Comparison of ENCODE assay signal across 12 cellular contexts in the genomic region with DNA sequence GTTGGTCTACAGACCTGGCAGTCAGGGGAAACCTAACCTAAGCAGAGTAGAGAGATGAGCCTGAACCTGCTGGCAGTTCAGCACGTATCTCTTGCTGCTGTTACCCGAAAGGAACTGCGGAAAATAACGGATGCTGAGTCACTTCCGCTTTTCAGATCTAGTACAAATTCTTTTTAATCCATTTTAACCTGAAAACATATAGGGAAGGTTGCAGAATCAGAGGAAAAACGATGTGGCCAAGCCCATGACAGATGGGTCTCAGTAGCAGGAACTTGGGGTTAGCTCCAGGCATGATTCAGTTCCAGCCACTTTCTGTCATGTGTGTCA.
DNase-seq lines count a peak whose midpoint lies in the region; ATAC-seq, FAIRE-seq and TF ChIP-seq lines count a peak whose summit lies in the region.
"Had no signal": no experiment of that assay in that cellular context is flagged by ENCODE, and none has a peak within 500 bp of the region (broad histone marks: within the 10 kb centered on the region; RNA-seq: fewer than 3 reads in every experiment).

No MANE protein-coding gene starts in this region.

- H3K4me1 Mint-ChIP-seq in T-helper 17 cell (peaks cover 14% of the 10 kb centered on the region), progenitor cell of endocrine pancreas (ENCODE audit: low read depth) (no peaks in the 10 kb centered on the region)
- H3K4me1 Mint-ChIP-seq: brain had no signal

- H4K20me1 ChIP-seq in BLaER1 (no peaks in the 10 kb centered on the region), endothelial cell of umbilical vein (replicated peaks; ENCODE audit: control insufficient read depth, extremely low read depth, insufficient read depth, low read length) (no peaks in the 10 kb centered on the region)

- TF ChIP-seq CTCF in GM20000 (IDR thresholded peaks at IDR 0.05; ENCODE audit: extremely low read depth, missing control alignments), result no peak
- no peak for TF ChIP-seq CTCF in endothelial cell of umbilical vein (IDR thresholded peaks at IDR 0.05; ENCODE audit: extremely low read depth in 1 of 2, insufficient read depth in 1 of 2, low read depth in 1 of 2, low read length in 2 of 2)
- TF ChIP-seq CTCF in progenitor cell of endocrine pancreas (IDR thresholded peaks at IDR 0.05; ENCODE audit: unreplicated experiment), result no peak

- H3K27ac ChIP-seq in BLaER1 (no peak overlapping the region), endothelial cell of umbilical vein (ENCODE audit: insufficient read depth, low read depth, low read length) (no peak overlapping the region)
- H3K27ac ChIP-seq: ovary had no signal

- no TSS peak for BruUV-seq in endothelial cell of umbilical vein (replicated peaks; lab: Mats Ljungman, UMichigan)

- H2AFZ ChIP-seq in endothelial cell of umbilical vein (ENCODE audit: low read depth, low read length), result no peak overlapping the region

- H3K4me1 ChIP-seq in BLaER1, result peaks cover 9% of the 10 kb centered on the region
- peaks cover 4% of the 10 kb centered on the region for H3K4me1 ChIP-seq in endothelial cell of umbilical vein (ENCODE audit: control insufficient read depth, extremely low read depth, insufficient read depth, low read length)

- POLR2A ChIA-PET in endothelial cell of umbilical vein (lab: Charles Lee), result interaction anchor here (0.6 kb wide), 1 partner anchor 47 kb away, joined by 3 read pairs; no protein-coding TSS in a partner anchor

- CTCF ChIA-PET in endothelial cell of umbilical vein (lab: Charles Lee), result no interaction called here

- peaks cover 3% of the 10 kb centered on the region for H3K27me3 Mint-ChIP-seq in T-helper 17 cell
- H3K27me3 Mint-ChIP-seq in progenitor cell of endocrine pancreas, result no peaks in the 10 kb centered on the region
- H3K27me3 Mint-ChIP-seq: type B pancreatic cell had no signal

- H3K4me3 ChIP-seq in BLaER1, result no peak overlapping the region
- no peak overlapping the region for H3K4me3 ChIP-seq in endothelial cell of umbilical vein (replicated peaks in 1 of 3; ENCODE audit: insufficient read depth in 1 of 3, low read depth in 1 of 3, low read length in 3 of 3)
- H3K4me3 ChIP-seq: ovary had no signal

- dilution Hi-C loops in endothelial cell of umbilical vein (cut with MboI; ENCODE audit: extremely low pct_ligation_motif_present, low sequenced_read_pairs), result no loop called here

- H3K9me1 ChIP-seq in endothelial cell of umbilical vein (replicated peaks; ENCODE audit: control insufficient read depth, extremely low read depth, insufficient read depth, low read length), result no peaks in the 10 kb centered on the region

- H3K9me3 ChIP-seq in BLaER1 (0 out of 2 replicates have a peak, but pooled peaks cover 5% of the 10 kb centered on the region), T-helper 17 cell (ENCODE audit: control insufficient read depth, low read length, poor library complexity, severe bottlenecking) (no peaks in the 10 kb centered on the region), endothelial cell of umbilical vein (replicated peaks; ENCODE audit: control insufficient read depth, insufficient read depth, low read length) (no peaks in the 10 kb centered on the region)
- H3K9me3 ChIP-seq: ovary had no signal

- ATAC-seq in T-helper 17 cell (peak; percentile 57), GM21423 (IDR thresholded peaks at IDR 0.05; ENCODE audit: unreplicated experiment) (no peak)

- DNase-seq in GM20000 (ENCODE audit: low spot score) (peak; percentile 33), T-helper 17 cell (no peak), endothelial cell of umbilical vein (ENCODE audit: low read depth, low spot score) (peak; percentile 35), progenitor cell of endocrine pancreas (ENCODE audit: low spot score, unreplicated experiment) (no peak), NCI-H2081 (lab: John Stamatoyannopoulos, UW) (no peak), NCI-H1436 (lab: John Stamatoyannopoulos, UW) (no peak)
- DNase-seq: Calu3, ovary had no signal

- peak overlapping the region; percentile 59 for H3K4me3 Mint-ChIP-seq in T-helper 17 cell
- no peak overlapping the region for H3K4me3 Mint-ChIP-seq in progenitor cell of endocrine pancreas (ENCODE audit: low read depth)
- H3K4me3 Mint-ChIP-seq: brain, type B pancreatic cell had no signal

- H3K4me2 ChIP-seq in BLaER1 (peak overlapping the region; percentile 45), endothelial cell of umbilical vein (ENCODE audit: insufficient read depth, low read length) (peak overlapping the region; percentile 14)

- H3K79me2 ChIP-seq in endothelial cell of umbilical vein (ENCODE audit: control insufficient read depth, insufficient read depth, low read length), result no peaks in the 10 kb centered on the region

- intact Hi-C loops in endothelial cell of umbilical vein (cut with micrococcal nuclease), result no loop called here

- H3K27me3 ChIP-seq in BLaER1 (no peaks in the 10 kb centered on the region), endothelial cell of umbilical vein (ENCODE audit: control insufficient read depth in 2 of 2, insufficient read depth in 2 of 2, low read length in 2 of 2) (peaks cover 3 to 4% of the 10 kb centered on the region in 2 experiments)
- H3K27me3 ChIP-seq: ovary had no signal

- H3K27ac Mint-ChIP-seq in T-helper 17 cell, result peak overlapping the region; percentile 87
- H3K27ac Mint-ChIP-seq in progenitor cell of endocrine pancreas, result no peak overlapping the region
- H3K27ac Mint-ChIP-seq: type B pancreatic cell had no signal

- H3K9ac ChIP-seq in BLaER1 (no peak overlapping the region), endothelial cell of umbilical vein (replicated peaks; ENCODE audit: extremely low read depth, insufficient read depth, low read length) (no peak overlapping the region)

- no peak for TF ChIP-seq POLR2A in endothelial cell of umbilical vein (IDR thresholded peaks at IDR 0.05; ENCODE audit: low read depth, low read length)

- H3K36me3 Mint-ChIP-seq in T-helper 17 cell (ENCODE audit: low read depth), result peaks cover 2% of the 10 kb centered on the region
- no peaks in the 10 kb centered on the region for H3K36me3 Mint-ChIP-seq in progenitor cell of endocrine pancreas (ENCODE audit: insufficient read depth)
- H3K36me3 Mint-ChIP-seq: brain, type B pancreatic cell had no signal

- no peaks in the 10 kb centered on the region for H3K36me3 ChIP-seq in BLaER1
- H3K36me3 ChIP-seq in endothelial cell of umbilical vein (ENCODE audit: control insufficient read depth in 2 of 2, extremely low read depth in 1 of 2, insufficient read depth in 2 of 2, low read length in 2 of 2), result no peaks in the 10 kb centered on the region
- H3K36me3 ChIP-seq: ovary had no signal

- FAIRE-seq in endothelial cell of umbilical vein (lab: Jason Lieb, UNC), result peak; percentile 63

- peaks cover 10% of the 10 kb centered on the region for H3K9me3 Mint-ChIP-seq in progenitor cell of endocrine pancreas (ENCODE audit: low read depth)

TF ChIP-seq in endothelial cell of umbilical vein, 7 proteins besides CTCF, POLR2A, EP300 and RAD21:
- TF ChIP-seq FOS (IDR thresholded peaks at IDR 0.05; ENCODE audit: borderline replicate concordance, insufficient read depth, low read length) (peak; percentile 33), POLR2AphosphoS5 (IDR thresholded peaks at IDR 0.05; ENCODE audit: insufficient read depth, low read depth, low read length) (no peak), JUN (IDR thresholded peaks at IDR 0.05; ENCODE audit: borderline replicate concordance, insufficient read depth, insufficient read length, low read depth) (peak; percentile 8), MAX (IDR thresholded peaks at IDR 0.05; ENCODE audit: insufficient read depth, insufficient read length) (no peak), GATA2 (IDR thresholded peaks at IDR 0.05; ENCODE audit: insufficient read depth, insufficient read length, low read depth, low read length) (no peak)

Comparison
In these comparisons a context has a peak if more than half of its experiments do, and no peak if none do; other contexts are left out.
1. DNase-seq: peak in GM20000 (single experiment) and endothelial cell of umbilical vein (single experiment); none in T-helper 17 cell (0 of 3), progenitor cell of endocrine pancreas (single experiment), NCI-H2081 (0 of 2) and NCI-H1436 (single experiment).